24 cellular contexts compared by ENCODE assay signal in the genomic region with DNA sequence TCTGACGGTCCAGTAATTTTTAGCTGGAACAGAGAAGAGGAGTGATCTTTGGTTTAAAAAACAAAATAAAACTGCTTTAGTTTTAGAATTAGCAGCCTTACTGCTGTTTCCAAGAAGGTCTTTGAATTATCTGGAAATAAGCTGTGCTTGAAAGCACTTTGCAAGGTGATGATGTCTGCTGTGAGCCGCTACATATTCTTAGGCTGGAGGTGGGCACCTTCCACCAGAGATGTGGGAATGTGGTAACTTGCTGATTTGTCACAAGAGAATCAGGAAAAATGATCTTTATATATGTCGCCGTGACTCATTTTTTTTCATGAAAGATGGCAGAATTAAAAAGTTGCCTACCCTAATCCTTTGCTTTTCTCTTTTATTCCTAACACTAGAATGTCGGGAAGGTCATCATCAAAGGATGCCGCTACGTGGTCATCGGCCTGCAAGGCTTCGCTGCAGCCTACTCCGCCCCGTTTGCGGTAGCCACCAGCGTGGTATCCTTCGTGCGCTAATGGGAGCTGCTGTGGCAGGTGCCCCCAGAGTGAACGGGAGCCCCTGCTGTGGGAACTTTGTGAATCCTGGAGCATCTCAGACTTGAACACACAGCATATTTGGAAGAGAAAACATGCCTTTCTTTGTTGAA. TPM values are rescaled to one million over a fixed set of nuclear protein-coding genes. Genes with fewer than 3 reads are reported as not detected.
"Had no signal": no experiment of that assay in that cellular context is flagged by ENCODE, and none has a peak within 500 bp of the region (broad histone marks: within the 10 kb centered on the region; RNA-seq: fewer than 3 reads in every experiment).

No MANE protein-coding gene starts in this region.

- H3K36me3 Mint-ChIP-seq: neural progenitor cell; stimulated activated effector memory CD8-positive, alpha-beta T cell treated with anti-CD3 and anti-CD28 coated beads, Interleukin-12 subunit alpha, Interleukin-12 subunit beta, amount 100 ng/mL, for 72 hours had no signal

- H3K4me3 ChIP-seq: gastrocnemius medialis, heart left ventricle, hepatocyte, neural progenitor cell, prostate gland, sigmoid colon, stomach, thoracic aorta, tibial nerve, upper lobe of left lung had no signal

- H3K27ac ChIP-seq: gastrocnemius medialis, heart left ventricle, hepatocyte, neural progenitor cell, prostate gland, sigmoid colon, stomach, thoracic aorta, tibial nerve, upper lobe of left lung had no signal

- FAIRE-seq: kidney, urothelium cell line had no signal

- DNase-seq: cortex of kidney; effector CD4-positive, alpha-beta T cell; gastrocnemius medialis; heart left ventricle; kidney; mesendoderm; midbrain; naive thymus-derived CD4-positive, alpha-beta T cell; right cardiac atrium; sigmoid colon; stimulated activated CD4-positive, alpha-beta T cell treated with anti-CD3 and anti-CD28 coated beads, Interleukin-2, amount 100 ng/mL, for 24 hours; stimulated activated CD4-positive, alpha-beta T cell treated with anti-CD3 and anti-CD28 coated beads, Interleukin-4, amount 100 ng/mL, for 24 hours; stimulated activated naive CD4-positive, alpha-beta T cell treated with Interleukin-2 at 50 U/mL for 16 hours; stomach; upper lobe of left lung had no signal

- H3K27me3 ChIP-seq: gastrocnemius medialis, heart left ventricle, hepatocyte, sigmoid colon, tibial nerve, upper lobe of left lung had no signal

- H3K4me3 Mint-ChIP-seq: naive thymus-derived CD4-positive, alpha-beta T cell; nephron; neural progenitor cell; stimulated activated effector memory CD8-positive, alpha-beta T cell treated with anti-CD3 and anti-CD28 coated beads, Interleukin-12 subunit alpha, Interleukin-12 subunit beta, amount 100 ng/mL, for 72 hours had no signal

- ATAC-seq: gastrocnemius medialis; left lobe of liver; naive thymus-derived CD4-positive, alpha-beta T cell; right cardiac atrium; stimulated activated effector memory CD8-positive, alpha-beta T cell treated with anti-CD3 and anti-CD28 coated beads, Interleukin-12 subunit alpha, Interleukin-12 subunit beta, amount 100 ng/mL, for 72 hours had no signal

- H3K4me1 Mint-ChIP-seq: stimulated activated effector memory CD8-positive, alpha-beta T cell treated with anti-CD3 and anti-CD28 coated beads, Interleukin-12 subunit alpha, Interleukin-12 subunit beta, amount 100 ng/mL, for 72 hours had no signal

- H3K4me2 ChIP-seq: hepatocyte, neural progenitor cell had no signal

- H3K36me3 ChIP-seq: gastrocnemius medialis, neural progenitor cell, prostate gland, sigmoid colon, thoracic aorta had no signal

- H3K9me3 ChIP-seq: gastrocnemius medialis, heart left ventricle, prostate gland, sigmoid colon, stomach, thoracic aorta, tibial nerve, upper lobe of left lung had no signal

- H3K27ac Mint-ChIP-seq: naive thymus-derived CD4-positive, alpha-beta T cell; nephron; neural progenitor cell; stimulated activated effector memory CD8-positive, alpha-beta T cell treated with anti-CD3 and anti-CD28 coated beads, Interleukin-12 subunit alpha, Interleukin-12 subunit beta, amount 100 ng/mL, for 72 hours had no signal

- H3K9ac ChIP-seq: neural progenitor cell had no signal

- H2AFZ ChIP-seq: hepatocyte, neural progenitor cell had no signal

- H3K4me1 ChIP-seq: gastrocnemius medialis, prostate gland had no signal

- H3K9me3 Mint-ChIP-seq: naive thymus-derived CD4-positive, alpha-beta T cell; nephron; neural progenitor cell; stimulated activated effector memory CD8-positive, alpha-beta T cell treated with anti-CD3 and anti-CD28 coated beads, Interleukin-12 subunit alpha, Interleukin-12 subunit beta, amount 100 ng/mL, for 72 hours had no signal

RNA-seq across cellular contexts. Expression of a gene that starts 51.8 kb away (rescaled TPM):
- polyA plus RNA-seq: naive thymus-derived CD4-positive, alpha-beta T cell had no signal
